1 cellular context compared by ENCODE assay signal in genomic region chr9:107260437-107261081, GRCh38.
TF ChIP-seq lines count a peak whose summit lies in the region.

No MANE protein-coding gene starts in this region.

TF ChIP-seq in GM23338, 12 proteins besides CTCF, POLR2A, EP300 and RAD21 (continued from another document):
- no peak for TF ChIP-seq ZNF114 (CRISPR knock-in tag; IDR thresholded peaks at IDR 0.05)
